In the genomic region with DNA sequence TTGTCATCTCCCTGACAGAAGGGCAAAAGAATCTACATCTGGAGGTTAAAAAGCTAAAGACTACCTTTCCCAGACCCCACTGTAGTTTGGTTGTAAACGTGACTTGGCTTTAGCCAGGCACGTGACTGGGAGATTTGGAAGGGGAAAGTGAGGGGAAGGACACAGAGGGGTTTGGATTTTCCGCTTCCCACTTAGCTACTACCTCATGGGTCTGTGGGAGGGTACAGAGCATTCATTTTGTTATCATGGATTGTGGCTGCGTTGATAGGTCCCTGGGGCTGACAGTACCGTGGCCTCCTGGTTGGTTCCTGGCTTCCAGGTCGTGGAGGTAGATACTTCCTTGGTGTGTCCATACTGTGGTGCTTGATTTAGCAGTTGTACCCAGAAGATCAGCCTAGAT, we compare ENCODE assay signal across 17 cellular contexts. TPM values are rescaled to one million over a fixed set of nuclear protein-coding genes. Genes with fewer than 3 reads are reported as not detected.
DNase-seq lines count a peak whose midpoint lies in the region; ATAC-seq and TF ChIP-seq lines count a peak whose summit lies in the region.
"Had no signal": no experiment of that assay in that cellular context is flagged by ENCODE, and none has a peak within 500 bp of the region (broad histone marks: within the 10 kb centered on the region; RNA-seq: fewer than 3 reads in every experiment).

No MANE protein-coding gene starts in this region.

- H4K8ac ChIP-seq in IMR-90 (ENCODE audit: low read depth in 2 of 2, low read length in 2 of 2): no peak overlapping the region

- no peak for TF ChIP-seq CTCF in DND-41 (IDR thresholded peaks at IDR 0.05; ENCODE audit: borderline replicate concordance, extremely low read depth, low read length, poor library complexity, severe bottlenecking)
- no peak for TF ChIP-seq CTCF in IMR-90 (conservative IDR thresholded peaks at IDR 0.05; ENCODE audit: low read depth, low read length)

- no peak overlapping the region for H2BK5ac ChIP-seq in IMR-90 (ENCODE audit: low read depth, low read length, poor library complexity, severe bottlenecking)

- H4K20me1 ChIP-seq in DND-41 (ENCODE audit: insufficient read depth, low read length) (peaks cover 50% of the 10 kb centered on the region), IMR-90 (ENCODE audit: insufficient read depth, low read length) (peaks cover 34% of the 10 kb centered on the region)

- H3K4ac ChIP-seq in IMR-90 (ENCODE audit: low read depth, low read length): no peak overlapping the region

- H3K27ac ChIP-seq in DND-41 (ENCODE audit: low read length) (0 out of 2 replicates have a peak overlapping the region, but pooled peaks have one; percentile 41), IMR-90 (ENCODE audit: insufficient read depth, low read length) (no peak overlapping the region)
- H3K27ac ChIP-seq in naive thymus-derived CD4-positive, alpha-beta T cell (ENCODE audit: low read depth, low read length): no peak overlapping the region
- H3K27ac ChIP-seq: GM23248, ovary had no signal

- CTCF ChIA-PET in IMR-90 (lab: Yijun Ruan, JAX): no interaction called here
- CTCF ChIA-PET in naive thymus-derived CD4-positive, alpha-beta T cell (lab: Charles Lee): no interaction called here

- no peak for TF ChIP-seq RAD21 in IMR-90 (IDR thresholded peaks at IDR 0.05; ENCODE audit: low read length)

- POLR2A ChIA-PET in IMR-90 (lab: Charles Lee; ENCODE audit: unreplicated experiment): no interaction called here
- POLR2A ChIA-PET in naive thymus-derived CD4-positive, alpha-beta T cell (lab: Charles Lee): no interaction called here

- peak overlapping the region in 1 of 2 experiments; percentile 85; a peak in 2 of 4 replicates for H3K4me3 ChIP-seq in DND-41 (ENCODE audit: low read depth in 1 of 2, low read length in 2 of 2)
- no peak overlapping the region for H3K4me3 ChIP-seq in IMR-90 (ENCODE audit: insufficient read depth, low read depth, low read length)
- no peak overlapping the region for H3K4me3 ChIP-seq in naive thymus-derived CD4-positive, alpha-beta T cell (ENCODE audit: low read length)
- H3K4me3 ChIP-seq: mucosa of descending colon, ovary had no signal

- TF ChIP-seq POLR2A in IMR-90 (IDR thresholded peaks at IDR 0.05; ENCODE audit: low read depth, low read length): no peak

- no peak overlapping the region for H4K91ac ChIP-seq in IMR-90 (ENCODE audit: insufficient read depth, low read depth, low read length)

- DNase-seq in DND-41 (no peak), IMR-90 (no peak), NCI-H69 (lab: John Stamatoyannopoulos, UW) (no peak), kidney glomerular epithelial cell (lab: John Stamatoyannopoulos, UW) (no peak)
- no peak for DNase-seq in activated T-helper 2 cell treated with anti-CD3 and anti-CD28 coated beads, Interferon-gamma antibody, Interleukin-2, Interleukin-4, amounts not matched to agents 10 μg/mL and 5 μg/mL and 100 μg/mL, durations not matched to agents 14 hours and 24 hours and 36 hours (ENCODE audit: low spot score)
- no peak for DNase-seq in naive thymus-derived CD4-positive, alpha-beta T cell
- no peak for DNase-seq in natural killer cell treated with Interleukin-12 subunit alpha and Interleukin-12 subunit beta and Interleukin-15 and Interleukin-18, amount 100 ng/mL, for 72 hours (ENCODE audit: low spot score)
- DNase-seq: activated CD4-positive, alpha-beta T cell treated with anti-CD3 and anti-CD28 coated beads, Interleukin-2, amount 50 U/mL, for 4 hours; activated effector memory CD4-positive, alpha-beta T cell treated with anti-CD3 and anti-CD28 coated beads, Interleukin-2, amount 50 U/mL, for 16 hours; anterior cingulate cortex; GM23248; mucosa of descending colon; NCI-H1092 treated with DMSO at 0.1 percent for 48 hours; NCI-H2171 treated with DMSO at 0.1 percent for 48 hours; NCI-H748 treated with DMSO at 0.1 percent for 48 hours; ovary had no signal

- H3K56ac ChIP-seq in IMR-90 (ENCODE audit: extremely low read depth, insufficient read depth, low read length): no peak overlapping the region

- H3K79me1 ChIP-seq in IMR-90 (ENCODE audit: low read depth in 1 of 2, low read length in 2 of 2): peaks cover 3 to 31% of the 10 kb centered on the region in 2 experiments; a peak in 3 of 4 replicates

- in situ Hi-C loops in IMR-90 (cut with MboI; ENCODE audit: low sequenced_read_pairs): loop anchor here (5.0 kb wide), 1 partner anchor 73 kb away; the partner anchor contains the start of gene PRKAB2

- intact Hi-C loops in IMR-90 (cut with micrococcal nuclease): no loop called here
- intact Hi-C loops in activated T-helper 2 cell treated with anti-CD3 and anti-CD28 coated beads, Interferon-gamma antibody, Interleukin-2, Interleukin-4, amounts not matched to agents 10 μg/mL and 5 μg/mL and 100 μg/mL, durations not matched to agents 14 hours and 24 hours and 36 hours (cut with micrococcal nuclease): no loop called here
- intact Hi-C loops in naive thymus-derived CD4-positive, alpha-beta T cell (cut with micrococcal nuclease): loop anchor here in 1 of 2 donors (10.0 kb wide), 1 partner anchor 160 kb away; no protein-coding TSS in a partner anchor

- H3K4me1 Mint-ChIP-seq in activated T-helper 2 cell treated with anti-CD3 and anti-CD28 coated beads, Interferon-gamma antibody, Interleukin-2, Interleukin-4, amounts not matched to agents 10 μg/mL and 5 μg/mL and 100 μg/mL, durations not matched to agents 14 hours and 24 hours and 36 hours (ENCODE audit: low read depth): peaks cover 54% of the 10 kb centered on the region
- peaks cover 38 to 64% (median 61%) of the 10 kb centered on the region in 7 donors for H3K4me1 Mint-ChIP-seq in naive thymus-derived CD4-positive, alpha-beta T cell
- H3K4me1 Mint-ChIP-seq in natural killer cell treated with Interleukin-12 subunit alpha and Interleukin-12 subunit beta and Interleukin-15 and Interleukin-18, amount 100 ng/mL, for 72 hours (ENCODE audit: low read depth in 2 of 2): peaks cover 33 to 47% of the 10 kb centered on the region in 2 donors

- H2AFZ ChIP-seq in DND-41 (ENCODE audit: low read depth, low read length) (no peak overlapping the region), IMR-90 (replicated peaks; ENCODE audit: low read length, poor library complexity) (no peak overlapping the region)
- H2AFZ ChIP-seq: GM23248 had no signal

- ATAC-seq in DND-41 (ENCODE audit: insufficient read depth, low read depth): no peak
- no peak for ATAC-seq in IMR-90 (ENCODE audit: low read depth)
- ATAC-seq in naive thymus-derived CD4-positive, alpha-beta T cell: no peak
- no peak for ATAC-seq in natural killer cell treated with Interleukin-12 subunit alpha and Interleukin-12 subunit beta and Interleukin-15 and Interleukin-18, amount 100 ng/mL, for 72 hours
- ATAC-seq: mucosa of descending colon, Panc1 had no signal

- H4K5ac ChIP-seq in IMR-90 (ENCODE audit: low read depth, low read length): no peak overlapping the region

- H2BK120ac ChIP-seq in IMR-90 (ENCODE audit: low read depth, low read length): no peak overlapping the region

- H3K4me2 ChIP-seq in DND-41 (ENCODE audit: insufficient read depth, low read length) (peak overlapping the region; percentile 87), IMR-90 (ENCODE audit: low read depth, low read length) (no peak overlapping the region)

- no peaks in the 10 kb centered on the region for H3K9me3 Mint-ChIP-seq in activated T-helper 2 cell treated with anti-CD3 and anti-CD28 coated beads, Interferon-gamma antibody, Interleukin-2, Interleukin-4, amounts not matched to agents 10 μg/mL and 5 μg/mL and 100 μg/mL, durations not matched to agents 14 hours and 24 hours and 36 hours
- no peaks in the 10 kb centered on the region for H3K9me3 Mint-ChIP-seq in naive thymus-derived CD4-positive, alpha-beta T cell
- H3K9me3 Mint-ChIP-seq in natural killer cell treated with Interleukin-12 subunit alpha and Interleukin-12 subunit beta and Interleukin-15 and Interleukin-18, amount 100 ng/mL, for 72 hours: no peaks in the 10 kb centered on the region

- H2BK20ac ChIP-seq in IMR-90 (ENCODE audit: low read depth, low read length): no peak overlapping the region

- H3K4me1 ChIP-seq in DND-41 (ENCODE audit: insufficient read depth, low read length): peaks cover 53% of the 10 kb centered on the region
- peaks cover 7% of the 10 kb centered on the region for H3K4me1 ChIP-seq in IMR-90 (ENCODE audit: control insufficient read depth, insufficient read depth, low read length)
- peaks cover 7 to 21% of the 10 kb centered on the region in 2 donors for H3K4me1 ChIP-seq in naive thymus-derived CD4-positive, alpha-beta T cell (ENCODE audit: control insufficient read depth in 2 of 2, insufficient read depth in 2 of 2, low read length in 2 of 2)

- H3K23ac ChIP-seq in IMR-90 (ENCODE audit: low read depth, low read length): peak overlapping the region; percentile 39

- H3K27me3 ChIP-seq in DND-41 (ENCODE audit: insufficient read depth, low read length, poor library complexity) (no peaks in the 10 kb centered on the region), IMR-90 (ENCODE audit: control insufficient read depth, insufficient read depth, low read length) (no peaks in the 10 kb centered on the region)
- no peaks in the 10 kb centered on the region for H3K27me3 ChIP-seq in naive thymus-derived CD4-positive, alpha-beta T cell (ENCODE audit: control insufficient read depth in 2 of 2, insufficient read depth in 2 of 2, low read length in 2 of 2)
- H3K27me3 ChIP-seq: ovary had no signal

- H2BK15ac ChIP-seq in IMR-90 (ENCODE audit: low read depth, low read length): no peak overlapping the region

- H3K27me3 Mint-ChIP-seq in activated T-helper 2 cell treated with anti-CD3 and anti-CD28 coated beads, Interferon-gamma antibody, Interleukin-2, Interleukin-4, amounts not matched to agents 10 μg/mL and 5 μg/mL and 100 μg/mL, durations not matched to agents 14 hours and 24 hours and 36 hours (ENCODE audit: low read depth): no peaks in the 10 kb centered on the region
- H3K27me3 Mint-ChIP-seq in naive thymus-derived CD4-positive, alpha-beta T cell: no peaks in the 10 kb centered on the region
- H3K27me3 Mint-ChIP-seq in natural killer cell treated with Interleukin-12 subunit alpha and Interleukin-12 subunit beta and Interleukin-15 and Interleukin-18, amount 100 ng/mL, for 72 hours: no peaks in the 10 kb centered on the region

- H3K9me3 ChIP-seq in DND-41 (ENCODE audit: insufficient read depth, low read length, severe bottlenecking) (no peaks in the 10 kb centered on the region), IMR-90 (ENCODE audit: control insufficient read depth, insufficient read depth, low read length) (no peaks in the 10 kb centered on the region)
- no peaks in the 10 kb centered on the region for H3K9me3 ChIP-seq in naive thymus-derived CD4-positive, alpha-beta T cell (ENCODE audit: control insufficient read depth in 2 of 3, low read length in 3 of 3)
- H3K9me3 ChIP-seq: mucosa of descending colon, ovary had no signal

- H3K36me3 ChIP-seq in DND-41 (ENCODE audit: insufficient read depth, low read length) (peaks cover 17% of the 10 kb centered on the region), IMR-90 (ENCODE audit: control insufficient read depth, insufficient read depth, low read length) (no peaks in the 10 kb centered on the region)
- peaks cover 0 to 3% (median 0%) of the 10 kb centered on the region in 3 experiments for H3K36me3 ChIP-seq in naive thymus-derived CD4-positive, alpha-beta T cell (ENCODE audit: control insufficient read depth in 2 of 3, insufficient read depth in 3 of 3, low read length in 3 of 3)
- H3K36me3 ChIP-seq: ovary had no signal

- peaks cover 25% of the 10 kb centered on the region for H3K36me3 Mint-ChIP-seq in activated T-helper 2 cell treated with anti-CD3 and anti-CD28 coated beads, Interferon-gamma antibody, Interleukin-2, Interleukin-4, amounts not matched to agents 10 μg/mL and 5 μg/mL and 100 μg/mL, durations not matched to agents 14 hours and 24 hours and 36 hours (ENCODE audit: low read depth)
- H3K36me3 Mint-ChIP-seq in naive thymus-derived CD4-positive, alpha-beta T cell: peaks cover 0 to 9% (median 0%) of the 10 kb centered on the region in 5 donors
- peaks cover 4% of the 10 kb centered on the region for H3K36me3 Mint-ChIP-seq in natural killer cell treated with Interleukin-12 subunit alpha and Interleukin-12 subunit beta and Interleukin-15 and Interleukin-18, amount 100 ng/mL, for 72 hours

- no peak overlapping the region for H3K14ac ChIP-seq in IMR-90 (replicated peaks; ENCODE audit: low read depth, low read length)

- H3K9me1 ChIP-seq in IMR-90 (ENCODE audit: insufficient read depth, low read length): peaks cover 11% of the 10 kb centered on the region

- H3K79me2 ChIP-seq in DND-41 (ENCODE audit: insufficient read depth, low read length): peaks cover 76% of the 10 kb centered on the region

- dilution Hi-C loops in IMR-90 (cut with HindIII; ENCODE audit: low sequenced_read_pairs, unreplicated experiment): no loop called here

- 100% methylated on average over 1 of the region's 6 CpGs; no CpG with 5 or more reads in 1 of the 2 experiments for WGBS in IMR-90 (ENCODE audit: extremely low coverage in 2 of 2, insufficient read length in 1 of 2), 2 experiments

- no peak overlapping the region for H3K18ac ChIP-seq in IMR-90 (ENCODE audit: low read depth, low read length)

- H3K27ac Mint-ChIP-seq in activated T-helper 2 cell treated with anti-CD3 and anti-CD28 coated beads, Interferon-gamma antibody, Interleukin-2, Interleukin-4, amounts not matched to agents 10 μg/mL and 5 μg/mL and 100 μg/mL, durations not matched to agents 14 hours and 24 hours and 36 hours: peak overlapping the region; percentile 24
- no peak overlapping the region for H3K27ac Mint-ChIP-seq in naive thymus-derived CD4-positive, alpha-beta T cell
- H3K27ac Mint-ChIP-seq in natural killer cell treated with Interleukin-12 subunit alpha and Interleukin-12 subunit beta and Interleukin-15 and Interleukin-18, amount 100 ng/mL, for 72 hours: no peak overlapping the region

- H2AK9ac ChIP-seq in IMR-90 (replicated peaks; ENCODE audit: low read depth, low read length, poor library complexity): no peak overlapping the region

- no TSS peak for BruUV-seq in IMR-90 (replicated peaks; lab: Mats Ljungman, UMichigan)

- peak overlapping the region; percentile 29; the same call in 1 of the 2 replicates for H2AK5ac ChIP-seq in IMR-90 (ENCODE audit: low read depth, low read length)

- H3K9ac ChIP-seq in DND-41 (ENCODE audit: low read depth, low read length) (peak overlapping the region; percentile 30; the same call in 1 of the 2 replicates), IMR-90 (ENCODE audit: low read depth, low read length) (no peak overlapping the region)

- H3K4me3 Mint-ChIP-seq in activated T-helper 2 cell treated with anti-CD3 and anti-CD28 coated beads, Interferon-gamma antibody, Interleukin-2, Interleukin-4, amounts not matched to agents 10 μg/mL and 5 μg/mL and 100 μg/mL, durations not matched to agents 14 hours and 24 hours and 36 hours (ENCODE audit: low read depth): peak overlapping the region; percentile 14
- peak overlapping the region in 6 of 10 donors; percentile 1 to 49 (median 46) for H3K4me3 Mint-ChIP-seq in naive thymus-derived CD4-positive, alpha-beta T cell
- no peak overlapping the region for H3K4me3 Mint-ChIP-seq in natural killer cell treated with Interleukin-12 subunit alpha and Interleukin-12 subunit beta and Interleukin-15 and Interleukin-18, amount 100 ng/mL, for 72 hours

RNA-seq across cellular contexts. Expression of gene CHD1L, which starts 2.6 kb away (rescaled TPM):
- 47.5 and 51.7 TPM in 2 replicates for total RNA-seq in IMR-90 (2012; rRNA removed)
- 28.2 and 31.2 TPM in 2 replicates for polyA plus RNA-seq in IMR-90 (2012; rRNA removed)
- 6.2 and 8.3 TPM in 2 replicates for polyA plus RNA-seq in IMR-90 (2012; cell fraction: cytosol; rRNA removed)
- 7.3 and 53.9 TPM in 2 replicates for polyA plus RNA-seq in IMR-90 (2012; cell fraction: nucleus; rRNA removed; ENCODE audit: low replicate concordance)
- 76.6 and 86.0 TPM in 2 replicates for total RNA-seq in activated T-helper 2 cell treated with anti-CD3 and anti-CD28 coated beads, Interferon-gamma antibody, Interleukin-2, Interleukin-4, amounts not matched to agents 10 μg/mL and 5 μg/mL and 100 μg/mL, durations not matched to agents 14 hours and 24 hours and 36 hours
- 10 to 100 TPM; 26.4 to 53.9 (median 32.3) TPM for total RNA-seq in naive thymus-derived CD4-positive, alpha-beta T cell
- 10 to 100 TPM; 19.3 to 22.4 TPM for polyA plus RNA-seq in naive thymus-derived CD4-positive, alpha-beta T cell
- 10 to 100 TPM; 33.9 to 83.7 TPM for total RNA-seq in natural killer cell treated with Interleukin-12 subunit alpha and Interleukin-12 subunit beta and Interleukin-15 and Interleukin-18, amount 100 ng/mL, for 72 hours

RNA-seq across cellular contexts. Expression of gene FMO5, which starts 20.0 kb away (rescaled TPM):
- total RNA-seq in IMR-90 (2012; rRNA removed): 0.36 and 0.83 TPM in 2 replicates
- 0.50 and 0.51 TPM in 2 replicates for polyA plus RNA-seq in IMR-90 (2012; rRNA removed)
- polyA plus RNA-seq in IMR-90 (2012; cell fraction: cytosol; rRNA removed): 0.01 and 0.10 TPM in 2 replicates
- polyA plus RNA-seq in IMR-90 (2012; cell fraction: nucleus; rRNA removed; ENCODE audit: low replicate concordance): 0.29 and 1.3 TPM in 2 replicates
- total RNA-seq in activated T-helper 2 cell treated with anti-CD3 and anti-CD28 coated beads, Interferon-gamma antibody, Interleukin-2, Interleukin-4, amounts not matched to agents 10 μg/mL and 5 μg/mL and 100 μg/mL, durations not matched to agents 14 hours and 24 hours and 36 hours: 0.09 TPM in 2 replicates
- total RNA-seq in naive thymus-derived CD4-positive, alpha-beta T cell: 1 to 10 TPM in 2 of 5 experiments, under 1 TPM in 3; 0.29 to 4.3 (median 0.70) TPM
- under 1 TPM; 0.22 to 0.79 TPM for polyA plus RNA-seq in naive thymus-derived CD4-positive, alpha-beta T cell
- total RNA-seq in natural killer cell treated with Interleukin-12 subunit alpha and Interleukin-12 subunit beta and Interleukin-15 and Interleukin-18, amount 100 ng/mL, for 72 hours: not detected
